10 cellular contexts compared by ENCODE assay signal in the genomic region with DNA sequence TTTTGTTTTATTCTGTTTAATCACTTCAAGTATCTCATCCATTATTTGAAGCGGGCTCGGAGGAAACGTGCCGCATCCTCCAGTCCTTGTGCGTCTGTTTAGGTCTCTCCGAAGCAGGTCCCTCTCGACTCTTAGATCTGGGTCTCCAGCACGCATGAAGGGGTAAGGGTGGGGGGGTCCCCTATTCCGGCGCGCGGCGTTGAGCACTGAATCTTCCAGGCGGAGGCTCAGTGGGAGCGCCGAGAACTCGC. TPM values are rescaled to one million over a fixed set of nuclear protein-coding genes. Genes with fewer than 3 reads are reported as not detected.
DNase-seq lines count a peak whose midpoint lies in the region; ATAC-seq and TF ChIP-seq lines count a peak whose summit lies in the region.
"Had no signal": no experiment of that assay in that cellular context is flagged by ENCODE, and none has a peak within 500 bp of the region (broad histone marks: within the 10 kb centered on the region; RNA-seq: fewer than 3 reads in every experiment).

No MANE protein-coding gene starts in this region.

- peak overlapping the region; percentile 28 for H2AFZ ChIP-seq in parathyroid adenoma

- no peak for TF ChIP-seq CTCF in epithelial cell of proximal tubule (conservative IDR thresholded peaks at IDR 0.05; ENCODE audit: low read depth, low read length)
- TF ChIP-seq CTCF in parathyroid adenoma (IDR thresholded peaks at IDR 0.05), result no peak

- H3K9me3 ChIP-seq in BLaER1 treated with 17β-estradiol and CSF1 and Interleukin-3, amounts not matched to agents 10 nM and 100 nM (replicated peaks in 1 of 11), result peaks cover 38 to 46% (median 44%) of the 10 kb centered on the region in 11 experiments
- peaks cover 4% of the 10 kb centered on the region; the same call in 1 of the 2 replicates for H3K9me3 ChIP-seq in MG63
- H3K9me3 ChIP-seq in parathyroid adenoma (ENCODE audit: control insufficient read depth, low read length), result no peaks in the 10 kb centered on the region

- peak overlapping the region; percentile 92 to 100 (median 99) for H3K4me2 ChIP-seq in BLaER1 treated with 17β-estradiol and CSF1 and Interleukin-3, amounts not matched to agents 10 nM and 100 nM
- peak overlapping the region; percentile 66 for H3K4me2 ChIP-seq in parathyroid adenoma (ENCODE audit: low read length)

- no peak overlapping the region for H3K27ac ChIP-seq in BLaER1 treated with 17β-estradiol and CSF1 and Interleukin-3, amounts not matched to agents 10 nM and 100 nM
- H3K27ac ChIP-seq in parathyroid adenoma, result no peak overlapping the region
- H3K27ac ChIP-seq: HL-60 had no signal

- peaks cover 19 to 31% (median 26%) of the 10 kb centered on the region in 10 experiments for H3K4me1 ChIP-seq in BLaER1 treated with 17β-estradiol and CSF1 and Interleukin-3, amounts not matched to agents 10 nM and 100 nM
- no peaks in the 10 kb centered on the region for H3K4me1 ChIP-seq in parathyroid adenoma

- H3K9ac ChIP-seq in BLaER1 treated with 17β-estradiol and CSF1 and Interleukin-3, amounts not matched to agents 10 nM and 100 nM, result peak overlapping the region in 5 of 11 experiments; percentile 23 to 53 (median 31); a peak in 7 of 22 replicates
- no peak overlapping the region for H3K9ac ChIP-seq in parathyroid adenoma

- H4K20me1 ChIP-seq in BLaER1 treated with 17β-estradiol and CSF1 and Interleukin-3, amounts not matched to agents 10 nM and 100 nM, result peaks cover 0 to 29% (median 17%) of the 10 kb centered on the region in 11 experiments; a peak in 14 of 22 replicates

- H3K79me2 ChIP-seq in parathyroid adenoma, result no peaks in the 10 kb centered on the region

- DNase-seq in MG63 (no peak), epithelial cell of proximal tubule (ENCODE audit: low read depth) (no peak), NCI-H1092 treated with DMSO at 0.1 percent for 48 hours (lab: John Stamatoyannopoulos, UW) (no peak), left colon (no peak), DMS153 treated with DMSO at 0.1 percent for 48 hours (lab: John Stamatoyannopoulos, UW; ENCODE audit: unreplicated experiment) (no peak)

- H3K27me3 ChIP-seq in BLaER1 treated with 17β-estradiol and CSF1 and Interleukin-3, amounts not matched to agents 10 nM and 100 nM, result peaks cover 63 to 73% (median 67%) of the 10 kb centered on the region in 11 experiments
- H3K27me3 ChIP-seq in MG63 (peaks cover 32% of the 10 kb centered on the region), parathyroid adenoma (ENCODE audit: control insufficient read depth, insufficient read depth, low read length) (no peaks in the 10 kb centered on the region)

- intact Hi-C loops in left colon (cut with DNase I, micrococcal nuclease), result no loop called here

- peak overlapping the region; percentile 54 to 73 (median 63) for H3K4me3 ChIP-seq in BLaER1 treated with 17β-estradiol and CSF1 and Interleukin-3, amounts not matched to agents 10 nM and 100 nM
- H3K4me3 ChIP-seq in MG63 (peak overlapping the region; percentile 44), epithelial cell of proximal tubule (ENCODE audit: low read depth, low read length) (peak overlapping the region; percentile 43), parathyroid adenoma (ENCODE audit: low read depth, low read length) (peak overlapping the region; percentile 25)

- H3K36me3 ChIP-seq in BLaER1 treated with 17β-estradiol and CSF1 and Interleukin-3, amounts not matched to agents 10 nM and 100 nM, result peaks cover 0 to 5% (median 0%) of the 10 kb centered on the region in 11 experiments; a peak in 2 of 22 replicates
- no peaks in the 10 kb centered on the region for H3K36me3 ChIP-seq in MG63
- no peaks in the 10 kb centered on the region for H3K36me3 ChIP-seq in parathyroid adenoma (ENCODE audit: control insufficient read depth, insufficient read depth, low read length)

- ATAC-seq in left colon, result no peak
- no peak for ATAC-seq in GM21786 (IDR thresholded peaks at IDR 0.05; ENCODE audit: unreplicated experiment)

RNA-seq across cellular contexts. Expression of gene LGR5, which starts 0.3 kb away (rescaled TPM):
- total RNA-seq in MG63 (2014; rRNA removed; shearing (Covaris generic); ENCODE audit: low replicate concordance), result not detected in 2 replicates
- total RNA-seq in epithelial cell of proximal tubule (not detected in 2 replicates), left colon (1 to 10 TPM; 4.5 to 5.2 TPM)
- total RNA-seq: SK-MEL-5 had no signal
